ENCODE assay signal across 36 cellular contexts in the genomic region with DNA sequence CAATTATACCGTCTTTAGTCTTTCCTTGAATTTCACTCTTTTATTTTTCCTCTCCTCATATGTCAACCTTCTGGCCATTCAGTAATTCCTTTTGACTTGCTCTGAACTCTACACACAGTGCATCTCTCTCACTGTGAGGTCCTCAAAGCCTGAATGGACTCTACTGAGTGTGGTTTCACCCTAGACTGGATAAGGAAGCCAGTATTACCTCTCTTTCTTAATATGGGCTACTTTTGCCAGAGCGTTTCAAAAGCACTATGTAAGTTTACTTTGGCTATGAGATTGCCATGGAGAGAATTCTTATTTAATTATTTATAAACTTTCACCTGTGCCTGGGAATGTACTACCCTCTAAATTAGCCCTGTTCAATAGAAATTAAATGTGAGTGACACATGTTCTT.
"Had no signal": no experiment of that assay in that cellular context is flagged by ENCODE, and none has a peak within 500 bp of the region (broad histone marks: within the 10 kb centered on the region; RNA-seq: fewer than 3 reads in every experiment).

No MANE protein-coding gene starts in this region.

- H3K36me3 ChIP-seq: adrenal gland, brain microvascular endothelial cell, breast epithelium, WERI-Rb-1 had no signal

- DNase-seq: activated CD4-positive, alpha-beta memory T cell treated with anti-CD3 and anti-CD28 coated beads for 36 hours; activated CD4-positive, alpha-beta T cell treated with anti-CD3 and anti-CD28 coated beads for 4 hours; activated CD4-positive, alpha-beta T cell treated with anti-CD3 and anti-CD28 coated beads, Interleukin-2, amount 10 ng/mL, durations not matched to agents 24 days and 14 days; activated CD4-positive, alpha-beta T cell treated with anti-CD3 and anti-CD28 coated beads, Interleukin-2, amount 50 U/mL, for 1 hour; activated CD4-positive, alpha-beta T cell treated with anti-CD3 and anti-CD28 coated beads, Interleukin-2, amount 50 U/mL, for 4 hours; activated CD4-positive, CD25-positive, alpha-beta regulatory T cell; activated CD8-positive, alpha-beta memory T cell treated with anti-CD3 and anti-CD28 coated beads, Interleukin-2, amount 50 U/mL, for 4 hours; activated CD8-positive, alpha-beta T cell treated with anti-CD3 and anti-CD28 coated beads for 36 hours; activated effector memory CD4-positive, alpha-beta T cell treated with anti-CD3 and anti-CD28 coated beads, Interleukin-2, amount 50 U/mL, for 16 hours; activated gamma-delta T cell treated with Interleukin-2 at 50 U/mL for 16 hours; activated naive CD4-positive, alpha-beta T cell; activated naive CD4-positive, alpha-beta T cell treated with anti-CD3 and anti-CD28 coated beads for 36 hours; activated naive CD4-positive, alpha-beta T cell treated with anti-CD3 and anti-CD28 coated beads, Interleukin-2, amount 50 U/mL, for 16 hours; activated naive CD8-positive, alpha-beta T cell treated with anti-CD3 and anti-CD28 coated beads for 36 hours; activated T-cell treated with anti-CD3 and anti-CD28 coated beads for 4 hours; activated T-cell treated with anti-CD3 and anti-CD28 coated beads, Interleukin-2, amount 50 U/mL, for 1 hour; activated T-cell treated with anti-CD3 and anti-CD28 coated beads, Interleukin-2, amount 50 U/mL, for 4 hours; activated T-cell treated with anti-CD3 and anti-CD28 coated beads, Interleukin-2, amount 50 U/mL, for 72 hours; adrenal gland; amniotic stem cell; aorta; body of pancreas; brain microvascular endothelial cell; central memory CD4-positive, alpha-beta T cell; T-helper 1 cell; T-helper 2 cell; T-helper 9 cell; WERI-Rb-1 had no signal

- H3K36me3 Mint-ChIP-seq: activated CD4-positive, alpha-beta memory T cell treated with anti-CD3 and anti-CD28 coated beads for 36 hours; activated naive CD8-positive, alpha-beta T cell treated with anti-CD3 and anti-CD28 coated beads for 36 hours; WTC11 had no signal

- H3K27me3 Mint-ChIP-seq: activated CD4-positive, alpha-beta memory T cell treated with anti-CD3 and anti-CD28 coated beads for 36 hours; activated CD4-positive, alpha-beta T cell treated with anti-CD3 and anti-CD28 coated beads, Interleukin-2, amount 10 ng/mL, durations not matched to agents 24 days and 14 days; activated CD8-positive, alpha-beta T cell treated with anti-CD3 and anti-CD28 coated beads for 36 hours; activated naive CD8-positive, alpha-beta T cell treated with anti-CD3 and anti-CD28 coated beads for 36 hours had no signal

- H3K27me3 ChIP-seq: adrenal gland, body of pancreas, brain microvascular endothelial cell, breast epithelium had no signal

- H3K4me1 Mint-ChIP-seq: activated CD4-positive, alpha-beta T cell treated with anti-CD3 and anti-CD28 coated beads, Interleukin-2, amount 10 ng/mL, durations not matched to agents 24 days and 14 days; activated naive CD8-positive, alpha-beta T cell treated with anti-CD3 and anti-CD28 coated beads for 36 hours; activated T-helper 17 cell treated with anti-CD3 and anti-CD28 coated beads, Interleukin-2, amount 50 U/mL, for 72 hours had no signal

- H3K4me3 Mint-ChIP-seq: activated CD4-positive, alpha-beta memory T cell treated with anti-CD3 and anti-CD28 coated beads for 36 hours; activated CD4-positive, alpha-beta T cell treated with anti-CD3 and anti-CD28 coated beads, Interleukin-2, amount 10 ng/mL, durations not matched to agents 24 days and 14 days; activated CD8-positive, alpha-beta T cell treated with anti-CD3 and anti-CD28 coated beads for 36 hours; activated naive CD4-positive, alpha-beta T cell treated with anti-CD3 and anti-CD28 coated beads for 36 hours; activated naive CD8-positive, alpha-beta T cell treated with anti-CD3 and anti-CD28 coated beads for 36 hours; activated T-cell treated with anti-CD3 and anti-CD28 coated beads, Interleukin-2, amount 50 U/mL, for 4 hours; activated T-cell treated with anti-CD3 and anti-CD28 coated beads, Interleukin-2, amount 50 U/mL, for 72 hours; activated T-helper 1 cell treated with anti-CD3 and anti-CD28 coated beads, Interleukin-12 subunit alpha, Interleukin-12 subunit beta, Interleukin-2, Interleukin-4 antibody, amounts not matched to agents 30 ng/mL and 10 ng/mL and 1 ng/mL, durations not matched to agents 14 hours and 24 hours and 36 hours; activated T-helper 17 cell treated with anti-CD3 and anti-CD28 coated beads, Interleukin-2, amount 50 U/mL, for 72 hours; T-helper 1 cell treated with Interleukin-12 subunit alpha and Interleukin-12 subunit beta and Interleukin-4 antibody, amounts not matched to agents 30 μg/mL and 1 μg/mL, for 36 hours; T-helper 2 cell treated with Interferon-gamma antibody and Interleukin-4, amounts not matched to agents 5 μg/mL and 100 μg/mL, for 36 hours; WTC11 had no signal

- H3K4me1 ChIP-seq: body of pancreas, breast epithelium had no signal

- ATAC-seq: activated CD4-positive, CD25-positive, alpha-beta regulatory T cell treated with anti-CD3 and anti-CD28 coated beads, Interleukin-2, amount 50 U/mL, for 24 hours; activated CD8-positive, alpha-beta T cell treated with anti-CD3 and anti-CD28 coated beads for 36 hours; activated naive CD4-positive, alpha-beta T cell treated with anti-CD3 and anti-CD28 coated beads, Interleukin-2, amount 50 U/mL, for 72 hours; activated T-cell treated with anti-CD3 and anti-CD28 coated beads, Interleukin-2, amount 50 U/mL, for 4 hours; activated T-cell treated with anti-CD3 and anti-CD28 coated beads, Interleukin-2, amount 50 U/mL, for 72 hours; activated T-helper 17 cell treated with anti-CD3 and anti-CD28 coated beads, Interleukin-2, amount 50 U/mL, for 72 hours; body of pancreas; WTC11 had no signal

- H3K27ac Mint-ChIP-seq: activated CD4-positive, alpha-beta memory T cell treated with anti-CD3 and anti-CD28 coated beads for 36 hours; activated CD4-positive, alpha-beta T cell treated with anti-CD3 and anti-CD28 coated beads, Interleukin-2, amount 10 ng/mL, durations not matched to agents 24 days and 14 days; activated CD8-positive, alpha-beta T cell treated with anti-CD3 and anti-CD28 coated beads for 36 hours; activated naive CD4-positive, alpha-beta T cell treated with anti-CD3 and anti-CD28 coated beads for 36 hours; activated naive CD4-positive, alpha-beta T cell treated with anti-CD3 and anti-CD28 coated beads, Interleukin-2, amount 50 U/mL, for 72 hours; activated naive CD8-positive, alpha-beta T cell treated with anti-CD3 and anti-CD28 coated beads for 36 hours; activated T-cell treated with anti-CD3 and anti-CD28 coated beads, Interleukin-2, amount 50 U/mL, for 72 hours; activated T-helper 1 cell treated with anti-CD3 and anti-CD28 coated beads, Interleukin-12 subunit alpha, Interleukin-12 subunit beta, Interleukin-2, Interleukin-4 antibody, amounts not matched to agents 30 ng/mL and 10 ng/mL and 1 ng/mL, durations not matched to agents 14 hours and 24 hours and 36 hours; activated T-helper 17 cell treated with anti-CD3 and anti-CD28 coated beads, Interleukin-2, amount 50 U/mL, for 72 hours; T-helper 1 cell treated with Interleukin-12 subunit alpha and Interleukin-12 subunit beta and Interleukin-4 antibody, amounts not matched to agents 30 μg/mL and 1 μg/mL, for 36 hours; T-helper 2 cell treated with Interferon-gamma antibody and Interleukin-4, amounts not matched to agents 5 μg/mL and 100 μg/mL, for 36 hours; WTC11 had no signal

- H3K4me3 ChIP-seq: adrenal gland, body of pancreas, breast epithelium had no signal

- H3K9me3 Mint-ChIP-seq: activated CD4-positive, alpha-beta T cell treated with anti-CD3 and anti-CD28 coated beads, Interleukin-2, amount 10 ng/mL, durations not matched to agents 24 days and 14 days; activated naive CD8-positive, alpha-beta T cell treated with anti-CD3 and anti-CD28 coated beads for 36 hours; activated T-helper 1 cell treated with anti-CD3 and anti-CD28 coated beads, Interleukin-12 subunit alpha, Interleukin-12 subunit beta, Interleukin-2, Interleukin-4 antibody, amounts not matched to agents 30 ng/mL and 10 ng/mL and 1 ng/mL, durations not matched to agents 14 hours and 24 hours and 36 hours had no signal

- H3K27ac ChIP-seq: adrenal gland, body of pancreas, brain microvascular endothelial cell, breast epithelium, WERI-Rb-1 had no signal

- H3K9me3 ChIP-seq: adrenal gland, body of pancreas, breast epithelium had no signal
